11 cellular contexts compared by ENCODE assay signal in the genomic region with DNA sequence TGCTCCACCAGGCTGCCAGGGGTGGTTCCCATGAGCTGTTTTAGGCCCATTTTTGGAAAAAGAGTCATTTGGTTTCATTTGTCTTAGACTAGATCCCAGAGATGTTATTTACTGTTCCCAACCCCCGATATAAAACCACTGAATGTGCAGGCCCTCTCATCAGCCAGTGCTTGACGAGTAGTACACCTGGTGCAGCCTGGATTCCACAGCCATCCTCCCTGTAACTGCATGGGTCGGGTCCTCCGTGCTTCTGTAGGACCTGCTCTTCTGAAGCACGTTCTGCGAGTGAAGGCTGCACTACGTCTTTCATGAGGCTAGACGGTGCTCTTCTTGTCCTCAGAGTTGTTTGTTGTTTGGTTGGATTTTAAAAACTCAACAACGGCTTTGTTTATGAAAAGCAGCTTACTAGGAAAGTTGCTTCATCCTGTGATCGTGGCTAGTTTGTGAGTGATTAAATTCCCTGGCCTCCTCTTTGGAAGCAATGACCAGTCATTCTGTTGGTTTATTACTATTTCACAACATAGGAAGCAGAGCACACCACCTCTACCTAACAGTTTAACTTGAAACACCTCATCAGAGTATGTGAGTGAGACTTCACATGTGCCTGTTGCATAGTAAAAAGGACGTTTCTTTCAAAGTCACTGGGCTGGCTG.
A peak's percentile ranks its signal among the peaks of the same experiment; 100 is the strongest.
DNase-seq lines count a peak whose midpoint lies in the region; ATAC-seq and TF ChIP-seq lines count a peak whose summit lies in the region.
"Had no signal": no experiment of that assay in that cellular context is flagged by ENCODE, and none has a peak within 500 bp of the region (broad histone marks: within the 10 kb centered on the region; RNA-seq: fewer than 3 reads in every experiment).

No MANE protein-coding gene starts in this region.

- intact Hi-C loops in transverse colon (cut with DNase I; ENCODE audit: low total_unique reads), result loop anchor here (10.0 kb wide), 1 partner anchor 53 kb away; no protein-coding TSS in a partner anchor

- H3K27ac ChIP-seq in SJSA1 (peak overlapping the region; percentile 53), transverse colon (peak overlapping the region; percentile 45 to 63 (median 56))

- in situ Hi-C loops in transverse colon (cut with MboI; ENCODE audit: low pct_ligation_motif_present in 1 of 4, low pct_unique_long_range_greater_than_20kb in 1 of 4, low sequenced_read_pairs in 3 of 4), result no loop called here

- H3K4me1 Mint-ChIP-seq in activated CD8-positive, alpha-beta memory T cell treated with anti-CD3 and anti-CD28 coated beads, Interleukin-2, amount 10 ng/mL, durations not matched to agents 7 days and 5 days, result peaks cover 40% of the 10 kb centered on the region

- H3K36me3 ChIP-seq in SJSA1 (no peaks in the 10 kb centered on the region), transverse colon (no peaks in the 10 kb centered on the region)

- H3K9me3 ChIP-seq in SJSA1 (replicated peaks) (no peaks in the 10 kb centered on the region), transverse colon (no peaks in the 10 kb centered on the region)

- 57 to 85% methylated on average over 1 to 11 of the region's 11 CpGs for WGBS in transverse colon (ENCODE audit: low coverage in 1 of 2), 2 donors

- no peaks in the 10 kb centered on the region for H3K9me3 Mint-ChIP-seq in activated CD8-positive, alpha-beta memory T cell treated with anti-CD3 and anti-CD28 coated beads, Interleukin-2, amount 10 ng/mL, durations not matched to agents 7 days and 5 days (ENCODE audit: low read depth)
- H3K9me3 Mint-ChIP-seq: GM23338 had no signal

- no peak for TF ChIP-seq POLR2A in transverse colon (IDR thresholded peaks at IDR 0.05)

- no peak for TF ChIP-seq EP300 in transverse colon (IDR thresholded peaks at IDR 0.05; ENCODE audit: low read depth)

- H3K4me3 Mint-ChIP-seq in activated CD8-positive, alpha-beta memory T cell treated with anti-CD3 and anti-CD28 coated beads, Interleukin-2, amount 10 ng/mL, durations not matched to agents 7 days and 5 days, result peak overlapping the region; percentile 51
- H3K4me3 Mint-ChIP-seq: GM23338 had no signal

- CTCF ChIA-PET in activated CD8-positive, alpha-beta memory T cell treated with anti-CD3 and anti-CD28 coated beads, Interleukin-2, amount 10 ng/mL, durations not matched to agents 7 days and 5 days (lab: Charles Lee), result interaction anchor here (0.7 to 1.5 kb wide), 5 partner anchors 10 to 269 kb away, joined by 3 to 8 read pairs (median 4); no protein-coding TSS in a partner anchor

- peaks cover 4% of the 10 kb centered on the region for H3K27me3 Mint-ChIP-seq in activated CD8-positive, alpha-beta memory T cell treated with anti-CD3 and anti-CD28 coated beads, Interleukin-2, amount 10 ng/mL, durations not matched to agents 7 days and 5 days

- no peak for ATAC-seq in activated CD8-positive, alpha-beta memory T cell treated with anti-CD3 and anti-CD28 coated beads, Interleukin-2, amount 10 ng/mL, durations not matched to agents 7 days and 5 days
- ATAC-seq in HG03469 (IDR thresholded peaks at IDR 0.05; ENCODE audit: unreplicated experiment) (no peak), HG03139 (IDR thresholded peaks at IDR 0.05; ENCODE audit: unreplicated experiment) (no peak)
- ATAC-seq: GM23338 had no signal

- H3K27me3 ChIP-seq in SJSA1 (replicated peaks), result no peaks in the 10 kb centered on the region
- no peaks in the 10 kb centered on the region for H3K27me3 ChIP-seq in transverse colon

- H3K27ac Mint-ChIP-seq in activated CD8-positive, alpha-beta memory T cell treated with anti-CD3 and anti-CD28 coated beads, Interleukin-2, amount 10 ng/mL, durations not matched to agents 7 days and 5 days, result peak overlapping the region; percentile 92
- H3K27ac Mint-ChIP-seq: GM23338 had no signal

- no peak for DNase-seq in activated CD8-positive, alpha-beta memory T cell treated with anti-CD3 and anti-CD28 coated beads, Interleukin-2, amount 10 ng/mL, durations not matched to agents 7 days and 5 days
- no peak for DNase-seq in activated CD8-positive, alpha-beta memory T cell treated with anti-CD3 and anti-CD28 coated beads for 24 hours
- no peak for DNase-seq in SJSA1 (ENCODE audit: low read depth in 1 of 2, low spot score in 2 of 2)
- DNase-seq in hepatic stellate cell (ENCODE audit: low spot score), result peak; percentile 34
- no peak for DNase-seq in transverse colon
- DNase-seq in effector CD8-positive, alpha-beta T cell (lab: John Stamatoyannopoulos, UW), result no peak
- DNase-seq: NCI-H1694 had no signal

- H3K36me3 Mint-ChIP-seq in activated CD8-positive, alpha-beta memory T cell treated with anti-CD3 and anti-CD28 coated beads, Interleukin-2, amount 10 ng/mL, durations not matched to agents 7 days and 5 days, result peaks cover 4% of the 10 kb centered on the region

- no peak for TF ChIP-seq CTCF in transverse colon (IDR thresholded peaks at IDR 0.05)

- H3K4me1 ChIP-seq in SJSA1 (replicated peaks), result peaks cover 53% of the 10 kb centered on the region
- H3K4me1 ChIP-seq in transverse colon, result peaks cover under 1 to 37% (median 19%) of the 10 kb centered on the region in 4 donors

- H3K4me3 ChIP-seq in SJSA1 (no peak overlapping the region), transverse colon (no peak overlapping the region)
- H3K4me3 ChIP-seq: GM23338, lung had no signal
